Comparison of ENCODE assay signal across 28 cellular contexts in the genomic region with DNA sequence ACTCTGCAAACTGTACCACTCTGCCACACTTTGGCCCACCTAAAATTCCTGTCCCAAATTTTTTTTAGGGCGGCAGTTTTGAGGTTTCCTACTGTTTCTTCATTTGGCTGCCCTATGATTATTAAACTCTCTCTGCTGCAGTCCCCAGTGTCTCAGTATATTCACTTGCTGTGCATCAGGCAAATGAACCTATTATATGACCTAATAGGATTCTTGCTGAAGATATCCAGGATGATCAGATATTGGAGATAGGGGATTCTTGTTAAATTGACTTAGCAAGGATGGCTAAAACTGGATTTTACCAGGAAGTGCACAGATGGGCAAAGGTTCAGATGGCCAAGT.
A peak's percentile ranks its signal among the peaks of the same experiment; 100 is the strongest.
DNase-seq lines count a peak whose midpoint lies in the region; ATAC-seq, FAIRE-seq and TF ChIP-seq lines count a peak whose summit lies in the region.
"Had no signal": no experiment of that assay in that cellular context is flagged by ENCODE, and none has a peak within 500 bp of the region (broad histone marks: within the 10 kb centered on the region; RNA-seq: fewer than 3 reads in every experiment).

No MANE protein-coding gene starts in this region.

- no peak; a peak in 1 of 5 replicates for TF ChIP-seq EP300 in A549 (IDR thresholded peaks at IDR 0.05)

- no peak overlapping the region for H4K8ac ChIP-seq in mesenchymal stem cell (ENCODE audit: low read length)

- no peaks in the 10 kb centered on the region for H3K27me3 ChIP-seq in HUES48 (ENCODE audit: control insufficient read depth, insufficient read depth, low read length)
- H3K27me3 ChIP-seq in mesenchymal stem cell (ENCODE audit: control insufficient read depth in 1 of 2, insufficient read depth in 1 of 2, low read length in 2 of 2), result no peaks in the 10 kb centered on the region
- H3K27me3 ChIP-seq: Peyer's patch, stomach, tibial artery had no signal

- no peak overlapping the region for H3K4ac ChIP-seq in mesenchymal stem cell (ENCODE audit: low read depth in 1 of 2, low read length in 2 of 2)

- POLR2A ChIA-PET in A549 (lab: Yijun Ruan, JAX), result no interaction called here

- H2BK120ac ChIP-seq in mesenchymal stem cell (ENCODE audit: low read depth, low read length), result no peak overlapping the region

- H3K9ac ChIP-seq in HUES48 (ENCODE audit: low read depth, low read length) (no peak overlapping the region), mesenchymal stem cell (ENCODE audit: low read length) (peak overlapping the region; percentile 54)

- no peaks in the 10 kb centered on the region for H3K36me3 ChIP-seq in HUES48 (ENCODE audit: control insufficient read depth, insufficient read depth, low read length)
- no peaks in the 10 kb centered on the region for H3K36me3 ChIP-seq in mesenchymal stem cell (ENCODE audit: control insufficient read depth in 1 of 2, insufficient read depth in 2 of 2, low read depth in 1 of 2, low read length in 2 of 2)
- H3K36me3 ChIP-seq: Peyer's patch, stomach, tibial artery had no signal

- no peak overlapping the region for H3K23ac ChIP-seq in mesenchymal stem cell (ENCODE audit: low read length in 2 of 2)

- DNase-seq in A549 (ENCODE audit: low read depth in 1 of 2, low spot score in 1 of 2), result no peak
- DNase-seq in T1000 (lab: John Stamatoyannopoulos, UW), result peak; percentile 39
- DNase-seq in mesenchymal stem cell, result no peak
- DNase-seq in NCI-H146 (lab: John Stamatoyannopoulos, UW), result no peak
- DNase-seq in stimulated activated CD4-positive, alpha-beta T cell treated with anti-CD3 and anti-CD28 coated beads, Interleukin-4, amount 100 ng/mL, for 24 hours, result no peak
- DNase-seq: activated CD8-positive, alpha-beta T cell treated with anti-CD3 and anti-CD28 coated beads for 36 hours; anterior cingulate cortex; caudate nucleus; CD8-positive, alpha-beta T cell; hypothalamus; immature natural killer cell; KG1; naive B cell; NCI-H1694; NCI-H2171; NCI-H510A treated with DMSO at 0.1 percent for 48 hours; NK-92 treated with Interleukin-12 subunit alpha and Interleukin-12 subunit beta, amount 100 ng/mL, for 24 hours; nucleus accumbens; Peyer's patch; stimulated activated CD8-positive, alpha-beta memory T cell treated with anti-CD3 and anti-CD28 coated beads, Interleukin-4, amount 100 ng/mL, for 48 hours; stomach; tibial artery had no signal

- CTCF ChIA-PET in A549 (lab: Yijun Ruan, JAX), result no interaction called here

- H3K4me3 ChIP-seq in A549 (no peak overlapping the region), HUES48 (ENCODE audit: low read depth, low read length) (no peak overlapping the region), mesenchymal stem cell (ENCODE audit: insufficient read depth in 1 of 2, low read depth in 1 of 2, low read length in 2 of 2) (no peak overlapping the region)
- H3K4me3 ChIP-seq: Peyer's patch, skin epidermis, stomach, tibial artery had no signal

- H3K14ac ChIP-seq in mesenchymal stem cell (ENCODE audit: low read length in 2 of 2), result no peak overlapping the region

- 0 out of 5 replicates have a peak, but pooled peaks of 1 of the 2 experiments have one; percentile 1 for TF ChIP-seq RAD21 in A549 (conservative IDR thresholded peaks at IDR 0.05 in 1 of 2, IDR thresholded peaks at IDR 0.05 in 1 of 2)

- no peak overlapping the region for H2AK5ac ChIP-seq in mesenchymal stem cell (ENCODE audit: low read length, severe bottlenecking)

- H3K4me1 ChIP-seq in A549 (peaks cover 38% of the 10 kb centered on the region), HUES48 (ENCODE audit: control insufficient read depth, insufficient read depth, low read length) (peaks cover 14% of the 10 kb centered on the region), mesenchymal stem cell (ENCODE audit: control insufficient read depth, insufficient read depth, low read depth, low read length) (no peaks in the 10 kb centered on the region)
- H3K4me1 ChIP-seq: Peyer's patch, stomach, tibial artery had no signal

- no peak for FAIRE-seq in A549 (lab: Jason Lieb, UNC)

- WGBS in A549 (ENCODE audit: missing lambda C conversion rate), result 12% methylated on average over 1 of the region's 1 CpG
- 11% methylated on average over 1 of the region's 1 CpG for WGBS in mesenchymal stem cell

- no peak for TF ChIP-seq CTCF in A549 (IDR thresholded peaks at IDR 0.05)

- no peak overlapping the region for H2AFZ ChIP-seq in mesenchymal stem cell (ENCODE audit: low read depth, low read length)

- H2BK5ac ChIP-seq in mesenchymal stem cell (ENCODE audit: low read depth, low read length, poor library complexity, severe bottlenecking), result no peak overlapping the region

- no peak overlapping the region for H4K91ac ChIP-seq in mesenchymal stem cell (ENCODE audit: low read length)

- TF ChIP-seq POLR2A in A549 (IDR thresholded peaks at IDR 0.05; ENCODE audit: low read length), result no peak

- peak in 1 of 2 experiments; percentile 41; a peak in 3 of 6 replicates for ATAC-seq in A549
- ATAC-seq in HG03135 (IDR thresholded peaks at IDR 0.05; ENCODE audit: unreplicated experiment), result no peak
- ATAC-seq in HG03175 (IDR thresholded peaks at IDR 0.05; ENCODE audit: unreplicated experiment), result no peak
- ATAC-seq: activated CD8-positive, alpha-beta T cell treated with anti-CD3 and anti-CD28 coated beads for 36 hours; activated naive CD4-positive, alpha-beta T cell treated with anti-CD3 and anti-CD28 coated beads, Interleukin-2, amount 50 U/mL, for 72 hours; activated T-helper 17 cell treated with anti-CD3 and anti-CD28 coated beads, Interleukin-2, amount 50 U/mL, for 72 hours; CD8-positive, alpha-beta T cell had no signal

- H3K18ac ChIP-seq in mesenchymal stem cell (ENCODE audit: low read depth in 1 of 2, low read length in 2 of 2), result peak overlapping the region in 1 of 2 experiments; percentile 66

- no peak overlapping the region for H2BK12ac ChIP-seq in mesenchymal stem cell (ENCODE audit: low read length in 2 of 2)

- H3K27ac ChIP-seq in A549 (peak overlapping the region; percentile 96 to 99), HUES48 (ENCODE audit: low read depth, low read length) (peak overlapping the region; percentile 68), mesenchymal stem cell (ENCODE audit: low read length, poor library complexity, severe bottlenecking) (no peak overlapping the region)
- H3K27ac ChIP-seq: Peyer's patch, stomach, tibial artery had no signal

- H3K9me3 ChIP-seq in A549 (peaks cover 64% of the 10 kb centered on the region), HUES48 (ENCODE audit: control insufficient read depth, insufficient read depth, low read length) (no peaks in the 10 kb centered on the region), mesenchymal stem cell (ENCODE audit: control insufficient read depth, low read length) (no peaks in the 10 kb centered on the region)
- H3K9me3 ChIP-seq: Peyer's patch, stomach, tibial artery had no signal

- H3K79me1 ChIP-seq in mesenchymal stem cell (replicated peaks; ENCODE audit: low read length, poor library complexity, severe bottlenecking), result no peaks in the 10 kb centered on the region

- H2BK15ac ChIP-seq in mesenchymal stem cell (ENCODE audit: low read depth, poor library complexity, severe bottlenecking), result no peak overlapping the region

- H3K4me2 ChIP-seq in A549, result peak overlapping the region; percentile 44
- H3K4me2 ChIP-seq in mesenchymal stem cell (ENCODE audit: low read length, poor library complexity, severe bottlenecking), result no peak overlapping the region

TF ChIP-seq in A549, 52 proteins besides CTCF, POLR2A, EP300 and RAD21 (continues in another document):
- no peak; the same call in 1 of the 2 replicates for TF ChIP-seq ZNF302 (CRISPR knock-in tag; IDR thresholded peaks at IDR 0.05)
- TF ChIP-seq HOXA7 (CRISPR knock-in tag; IDR thresholded peaks at IDR 0.05), result no peak
- no peak for TF ChIP-seq MYC (IDR thresholded peaks at IDR 0.05; ENCODE audit: borderline replicate concordance, low read length)
- no peak for TF ChIP-seq HDAC2 (IDR thresholded peaks at IDR 0.05)
- TF ChIP-seq ZC3H11A (IDR thresholded peaks at IDR 0.05), result no peak
- 0 out of 2 replicates have a peak, but pooled peaks have one; percentile 19 for TF ChIP-seq HEYL (CRISPR knock-in tag; IDR thresholded peaks at IDR 0.05)
- no peak for TF ChIP-seq RNF2 (IDR thresholded peaks at IDR 0.05; ENCODE audit: borderline replicate concordance, low read depth)
- TF ChIP-seq, protein P1, sequence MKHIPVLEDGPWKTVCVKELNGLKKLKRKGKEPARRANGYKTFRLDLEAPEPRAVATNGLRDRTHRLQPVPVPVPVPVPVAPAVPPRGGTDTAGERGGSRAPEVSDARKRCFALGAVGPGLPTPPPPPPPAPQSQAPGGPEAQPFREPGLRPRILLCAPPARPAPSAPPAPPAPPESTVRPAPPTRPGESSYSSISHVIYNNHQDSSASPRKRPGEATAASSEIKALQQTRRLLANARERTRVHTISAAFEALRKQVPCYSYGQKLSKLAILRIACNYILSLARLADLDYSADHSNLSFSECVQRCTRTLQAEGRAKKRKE (CRISPR knock-in tag; IDR thresholded peaks at IDR 0.05; ENCODE audit: low read depth), result peak; percentile 70; the same call in 1 of the 2 replicates
- TF ChIP-seq FOXS1 (CRISPR knock-in tag; IDR thresholded peaks at IDR 0.05), result no peak
- no peak for TF ChIP-seq CEBPB (IDR thresholded peaks at IDR 0.05)
- TF ChIP-seq, protein P2, sequence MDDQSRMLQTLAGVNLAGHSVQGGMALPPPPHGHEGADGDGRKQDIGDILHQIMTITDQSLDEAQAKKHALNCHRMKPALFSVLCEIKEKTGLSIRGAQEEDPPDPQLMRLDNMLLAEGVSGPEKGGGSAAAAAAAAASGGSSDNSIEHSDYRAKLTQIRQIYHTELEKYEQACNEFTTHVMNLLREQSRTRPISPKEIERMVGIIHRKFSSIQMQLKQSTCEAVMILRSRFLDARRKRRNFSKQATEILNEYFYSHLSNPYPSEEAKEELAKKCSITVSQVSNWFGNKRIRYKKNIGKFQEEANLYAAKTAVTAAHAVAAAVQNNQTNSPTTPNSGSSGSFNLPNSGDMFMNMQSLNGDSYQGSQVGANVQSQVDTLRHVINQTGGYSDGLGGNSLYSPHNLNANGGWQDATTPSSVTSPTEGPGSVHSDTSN (IDR thresholded peaks at IDR 0.05), result no peak
- no peak for TF ChIP-seq TP53 (CRISPR knock-in tag; IDR thresholded peaks at IDR 0.05)
- TF ChIP-seq NFE2L2 (conservative IDR thresholded peaks at IDR 0.05; ENCODE audit: low read length), result no peak
- TF ChIP-seq, protein P3, sequence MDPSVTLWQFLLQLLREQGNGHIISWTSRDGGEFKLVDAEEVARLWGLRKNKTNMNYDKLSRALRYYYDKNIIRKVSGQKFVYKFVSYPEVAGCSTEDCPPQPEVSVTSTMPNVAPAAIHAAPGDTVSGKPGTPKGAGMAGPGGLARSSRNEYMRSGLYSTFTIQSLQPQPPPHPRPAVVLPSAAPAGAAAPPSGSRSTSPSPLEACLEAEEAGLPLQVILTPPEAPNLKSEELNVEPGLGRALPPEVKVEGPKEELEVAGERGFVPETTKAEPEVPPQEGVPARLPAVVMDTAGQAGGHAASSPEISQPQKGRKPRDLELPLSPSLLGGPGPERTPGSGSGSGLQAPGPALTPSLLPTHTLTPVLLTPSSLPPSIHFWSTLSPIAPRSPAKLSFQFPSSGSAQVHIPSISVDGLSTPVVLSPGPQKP (IDR thresholded peaks at IDR 0.05; ENCODE audit: low read depth, low read length), result no peak
- TF ChIP-seq HOXB13 (CRISPR knock-in tag; IDR thresholded peaks at IDR 0.05; ENCODE audit: low read depth), result peak; percentile 72
- TF ChIP-seq ZFP36 (IDR thresholded peaks at IDR 0.05; ENCODE audit: borderline replicate concordance, partially characterized antibody), result no peak
